10 cellular contexts compared by ENCODE assay signal in genomic region chr12:16573652-16574077, GRCh38. TPM values are rescaled to one million over a fixed set of nuclear protein-coding genes. Genes with fewer than 3 reads are reported as not detected.
DNase-seq lines count a peak whose midpoint lies in the region; ATAC-seq and TF ChIP-seq lines count a peak whose summit lies in the region.
"Had no signal": no experiment of that assay in that cellular context is flagged by ENCODE, and none has a peak within 500 bp of the region (broad histone marks: within the 10 kb centered on the region; RNA-seq: fewer than 3 reads in every experiment).

No MANE protein-coding gene starts in this region.

- H3K9me3 ChIP-seq in effector memory CD4-positive, alpha-beta T cell (ENCODE audit: control insufficient read depth, low read length): no peaks in the 10 kb centered on the region

- no peak for TF ChIP-seq CTCF in HL-60 (IDR thresholded peaks at IDR 0.05; ENCODE audit: insufficient read depth, low read length)

- no peaks in the 10 kb centered on the region for H3K27me3 ChIP-seq in HL-60 (ENCODE audit: insufficient read depth, poor library complexity, severe bottlenecking)
- H3K27me3 ChIP-seq in effector memory CD4-positive, alpha-beta T cell (replicated peaks; ENCODE audit: control insufficient read depth, insufficient read depth, low read length, poor library complexity, severe bottlenecking): no peaks in the 10 kb centered on the region

- intact Hi-C loops in left cardiac atrium (cut with DNase I): no loop called here

- H3K4me1 ChIP-seq in effector memory CD4-positive, alpha-beta T cell (ENCODE audit: control insufficient read depth, insufficient read depth, low read length, poor library complexity, severe bottlenecking): no peaks in the 10 kb centered on the region

- ATAC-seq in left cardiac atrium (peak; percentile 82 to 96), HG03520 (IDR thresholded peaks at IDR 0.05; ENCODE audit: unreplicated experiment) (no peak), GM19328 (IDR thresholded peaks at IDR 0.05; ENCODE audit: unreplicated experiment) (no peak)
- ATAC-seq: CD8-positive, alpha-beta T cell had no signal

- no peak overlapping the region for H3K27ac ChIP-seq in HL-60 (replicated peaks)
- H3K27ac ChIP-seq in effector memory CD4-positive, alpha-beta T cell (ENCODE audit: insufficient read depth, low read length, poor library complexity, severe bottlenecking): no peak overlapping the region
- H3K27ac ChIP-seq: skin epidermis had no signal

- H3K36me3 ChIP-seq in effector memory CD4-positive, alpha-beta T cell (ENCODE audit: control insufficient read depth, insufficient read depth, low read length): no peaks in the 10 kb centered on the region

- DNase-seq in HL-60 (ENCODE audit: low read depth in 1 of 2, low spot score in 1 of 2) (peak; percentile 57 to 93), SKM-1 (lab: John Stamatoyannopoulos, UW; ENCODE audit: unreplicated experiment) (peak; percentile 56), left cardiac atrium (peak; percentile 43), renal cortical epithelial cell (ENCODE audit: low read depth) (peak; percentile 83), cerebellar cortex (ENCODE audit: low spot score) (no peak)
- DNase-seq in effector memory CD4-positive, alpha-beta T cell: no peak
- DNase-seq: CD8-positive, alpha-beta T cell had no signal

- no peak overlapping the region for H3K4me3 ChIP-seq in HL-60 (replicated peaks; ENCODE audit: insufficient read depth, low read length)
- no peak overlapping the region for H3K4me3 ChIP-seq in effector memory CD4-positive, alpha-beta T cell (ENCODE audit: insufficient read depth, low read depth, low read length, poor library complexity, severe bottlenecking)
- H3K4me3 ChIP-seq: skin epidermis had no signal

RNA-seq across cellular contexts. Expression of gene LMO3, which starts 32.3 kb away (rescaled TPM):
- total RNA-seq in left cardiac atrium: 1 to 10 TPM; 4.2 to 7.6 TPM
- total RNA-seq in renal cortical epithelial cell: not detected in 2 replicates
- total RNA-seq: CD8-positive, alpha-beta T cell had no signal

Comparison
In these comparisons a context has a peak if more than half of its experiments do, and no peak if none do; other contexts are left out.
1. DNase-seq: peak in HL-60 (2 of 2), SKM-1 (single experiment), left cardiac atrium (single experiment) and renal cortical epithelial cell (single experiment); none in effector memory CD4-positive, alpha-beta T cell (0 of 3) and cerebellar cortex (single experiment).
2. ATAC-seq: peak in left cardiac atrium (2 of 2); none in HG03520 (single experiment) and GM19328 (single experiment).